In genomic region chr18:70082430-70082829, GRCh38 we compare ENCODE assay signal across 24 cellular contexts.
"Had no signal": no experiment of that assay in that cellular context is flagged by ENCODE, and none has a peak within 500 bp of the region (broad histone marks: within the 10 kb centered on the region; RNA-seq: fewer than 3 reads in every experiment).

No MANE protein-coding gene starts in this region.

- H3K27me3 ChIP-seq: gastrocnemius medialis, heart left ventricle, hepatocyte, left lung, right lobe of liver, thyroid gland, vagina had no signal

- H3K27ac ChIP-seq: gastrocnemius medialis, heart left ventricle, hepatocyte, left lung, psoas muscle, right lobe of liver, thyroid gland, vagina had no signal

- DNase-seq: cortex of kidney; effector CD4-positive, alpha-beta T cell; foreskin fibroblast; gastrocnemius medialis; heart left ventricle; kidney; left lung; mesendoderm; naive thymus-derived CD8-positive, alpha-beta T cell; nephron progenitor cell; nucleus accumbens; posterior cingulate gyrus; psoas muscle; retina; right lobe of liver; small intestine; stimulated activated CD4-positive, alpha-beta T cell treated with anti-CD3 and anti-CD28 coated beads, Interleukin-15, amount 100 ng/mL, for 24 hours; stimulated activated CD4-positive, alpha-beta T cell treated with anti-CD3 and anti-CD28 coated beads, Interleukin-2, amount 100 ng/mL, for 48 hours; stimulated activated naive CD4-positive, alpha-beta T cell; stimulated activated naive CD8-positive, alpha-beta T cell treated with anti-CD3 and anti-CD28 coated beads, Interleukin-15, amount 100 ng/mL, for 72 hours; thyroid gland; trophoblast cell had no signal

- H3K4me3 ChIP-seq: gastrocnemius medialis, heart left ventricle, hepatocyte, left lung, psoas muscle, right lobe of liver, thyroid gland, vagina had no signal

- ATAC-seq: gastrocnemius medialis; heart left ventricle; left lung; naive thymus-derived CD8-positive, alpha-beta T cell; psoas muscle; stimulated activated naive CD8-positive, alpha-beta T cell treated with anti-CD3 and anti-CD28 coated beads, Interleukin-15, amount 100 ng/mL, for 72 hours had no signal
